ENCODE assay signal across 3 cellular contexts in genomic region chr10:73674546-73674945, GRCh38. TPM values are rescaled to one million over a fixed set of nuclear protein-coding genes. Genes with fewer than 3 reads are reported as not detected.
"Had no signal": no experiment of that assay in that cellular context is flagged by ENCODE, and none has a peak within 500 bp of the region (broad histone marks: within the 10 kb centered on the region; RNA-seq: fewer than 3 reads in every experiment).

No MANE protein-coding gene starts in this region.

RNA-seq across cellular contexts. Expression of gene SYNPO2L, which starts 18.7 kb away (rescaled TPM):
- total RNA-seq: GM23338, H4, H7 had no signal
